In genomic region chr11:86517557-86517956, GRCh38 we compare ENCODE assay signal across 16 cellular contexts.
A peak's percentile ranks its signal among the peaks of the same experiment; 100 is the strongest.
DNase-seq lines count a peak whose midpoint lies in the region; ATAC-seq and TF ChIP-seq lines count a peak whose summit lies in the region.
"Had no signal": no experiment of that assay in that cellular context is flagged by ENCODE, and none has a peak within 500 bp of the region (broad histone marks: within the 10 kb centered on the region; RNA-seq: fewer than 3 reads in every experiment).

No MANE protein-coding gene starts in this region.

- intact Hi-C loops in mammary epithelial cell (cut with micrococcal nuclease), result loop anchor here (5.0 kb wide), 1 partner anchor 225 kb away; no protein-coding TSS in a partner anchor

- no peak for ATAC-seq in GM21447 (IDR thresholded peaks at IDR 0.05; ENCODE audit: unreplicated experiment)

- H3K27ac Mint-ChIP-seq in chondrocyte (ENCODE audit: unreplicated experiment), result peak overlapping the region; percentile 45
- peak overlapping the region; percentile 20 for H3K27ac Mint-ChIP-seq in neural crest cell (ENCODE audit: unreplicated experiment)
- H3K27ac Mint-ChIP-seq: CD8-positive, alpha-beta memory T cell had no signal

- no peak overlapping the region for H3K27ac ChIP-seq in mammary epithelial cell (ENCODE audit: insufficient read depth, low read depth, low read length)
- H3K27ac ChIP-seq: BLaER1 treated with 17β-estradiol and CSF1 and Interleukin-3, amounts not matched to agents 10 nM and 100 nM; GM23248 had no signal

- no peaks in the 10 kb centered on the region for H3K27me3 ChIP-seq in mammary epithelial cell (ENCODE audit: insufficient read depth, low read length)
- H3K27me3 ChIP-seq: BLaER1 treated with 17β-estradiol and CSF1 and Interleukin-3, amounts not matched to agents 10 nM and 100 nM had no signal

- CTCF ChIA-PET in GM10248 (lab: Yijun Ruan, JAX) (interaction anchor here (0.9 to 1.1 kb wide), 2 partner anchors 10 to 91 kb away, joined by 3 read pairs; no protein-coding TSS in a partner anchor), mammary epithelial cell (lab: Charles Lee; ENCODE audit: low non-redundant PET) (no interaction called here)

- H2AFZ ChIP-seq in mammary epithelial cell (ENCODE audit: low read depth, low read length), result no peak overlapping the region
- H2AFZ ChIP-seq: GM23248 had no signal

- TF ChIP-seq CTCF in chondrocyte (IDR thresholded peaks at IDR 0.05), result no peak
- TF ChIP-seq CTCF in neural crest cell (conservative IDR thresholded peaks at IDR 0.05), result no peak
- TF ChIP-seq CTCF in GM10248 (IDR thresholded peaks at IDR 0.05; ENCODE audit: control extremely low read depth, extremely low read depth, low read depth, missing control alignments), result no peak
- no peak for TF ChIP-seq CTCF in mammary epithelial cell (conservative IDR thresholded peaks at IDR 0.05 in 1 of 2, IDR thresholded peaks at IDR 0.05 in 1 of 2; ENCODE audit: extremely low read depth in 1 of 2, insufficient read depth in 1 of 2, low read depth in 1 of 2, low read length in 2 of 2)

- H3K4me1 Mint-ChIP-seq in chondrocyte (ENCODE audit: low read depth), result peaks cover 60% of the 10 kb centered on the region
- H3K4me1 Mint-ChIP-seq in neural crest cell, result peaks cover 22% of the 10 kb centered on the region

- H3K4me3 ChIP-seq in mammary epithelial cell (replicated peaks in 1 of 3; ENCODE audit: insufficient read depth in 1 of 3, low read depth in 2 of 3, low read length in 3 of 3), result no peak overlapping the region
- H3K4me3 ChIP-seq: BLaER1 treated with 17β-estradiol and CSF1 and Interleukin-3, amounts not matched to agents 10 nM and 100 nM; GM23248; HAP-1 had no signal

- H3K9me3 Mint-ChIP-seq in chondrocyte (ENCODE audit: low read depth), result no peaks in the 10 kb centered on the region
- H3K9me3 Mint-ChIP-seq in neural crest cell, result no peaks in the 10 kb centered on the region

- H3K27me3 Mint-ChIP-seq in chondrocyte (ENCODE audit: low read depth) (no peaks in the 10 kb centered on the region), neural crest cell (ENCODE audit: low read depth) (no peaks in the 10 kb centered on the region)

- H3K36me3 ChIP-seq in mammary epithelial cell (ENCODE audit: insufficient read depth, low read length), result no peaks in the 10 kb centered on the region
- H3K36me3 ChIP-seq: BLaER1 treated with 17β-estradiol and CSF1 and Interleukin-3, amounts not matched to agents 10 nM and 100 nM; HAP-1 had no signal

- H3K4me2 ChIP-seq in mammary epithelial cell (ENCODE audit: insufficient read depth, low read depth, low read length), result no peak overlapping the region
- H3K4me2 ChIP-seq: BLaER1 treated with 17β-estradiol and CSF1 and Interleukin-3, amounts not matched to agents 10 nM and 100 nM had no signal

- dilution Hi-C loops in mammary epithelial cell (cut with HindIII; ENCODE audit: low sequenced_read_pairs), result no loop called here

- H3K4me1 ChIP-seq in mammary epithelial cell (ENCODE audit: insufficient read depth, low read length), result peaks cover 24% of the 10 kb centered on the region
- H3K4me1 ChIP-seq: HAP-1 had no signal

- H3K9ac ChIP-seq in mammary epithelial cell (ENCODE audit: insufficient read depth, low read length), result no peak overlapping the region
- H3K9ac ChIP-seq: BLaER1 treated with 17β-estradiol and CSF1 and Interleukin-3, amounts not matched to agents 10 nM and 100 nM; GM23248 had no signal

- 38% methylated on average over 1 of the region's 1 CpG for WGBS in mammary epithelial cell (ENCODE audit: low coverage, missing lambda C conversion rate)

- no peaks in the 10 kb centered on the region for H3K79me2 ChIP-seq in mammary epithelial cell (ENCODE audit: insufficient read depth, low read length)

- BruUV-seq in mammary epithelial cell (replicated peaks; lab: Mats Ljungman, UMichigan), result no TSS peak

- POLR2A ChIA-PET in GM10248 (lab: Yijun Ruan, JAX), result no interaction called here

- H4K20me1 ChIP-seq in mammary epithelial cell (ENCODE audit: insufficient read depth, low read length), result no peaks in the 10 kb centered on the region
- H4K20me1 ChIP-seq: BLaER1 treated with 17β-estradiol and CSF1 and Interleukin-3, amounts not matched to agents 10 nM and 100 nM had no signal

- DNase-seq in Daoy (ENCODE audit: low read depth) (peak; percentile 79), NCI-H69 (lab: John Stamatoyannopoulos, UW) (peak; percentile 38), chondrocyte (ENCODE audit: low spot score) (no peak), neural crest cell (ENCODE audit: low read depth, low spot score) (no peak), GM10248 (ENCODE audit: extremely low spot score) (no peak), KG1 (lab: John Stamatoyannopoulos, UW) (no peak), mammary epithelial cell (no peak)
- DNase-seq: CD8-positive, alpha-beta memory T cell; GM23248; NCI-H1105; NCI-H1694; NCI-H2081 treated with DMSO at 0.1 percent for 48 hours; NCI-H774 had no signal

- H3K9me3 ChIP-seq in mammary epithelial cell (replicated peaks; ENCODE audit: insufficient read depth, low read length), result no peaks in the 10 kb centered on the region
- H3K9me3 ChIP-seq: HAP-1 had no signal

- H3K36me3 Mint-ChIP-seq in chondrocyte (ENCODE audit: low read depth), result no peaks in the 10 kb centered on the region
- peaks cover 2% of the 10 kb centered on the region for H3K36me3 Mint-ChIP-seq in neural crest cell (ENCODE audit: low read depth)
- H3K36me3 Mint-ChIP-seq: CD8-positive, alpha-beta memory T cell had no signal

- H3K4me3 Mint-ChIP-seq in chondrocyte (ENCODE audit: unreplicated experiment) (no peak overlapping the region), neural crest cell (no peak overlapping the region)
- H3K4me3 Mint-ChIP-seq: CD8-positive, alpha-beta memory T cell had no signal

- in situ Hi-C loops in mammary epithelial cell (cut with MboI; ENCODE audit: low sequenced_read_pairs in 2 of 2), result no loop called here

Comparison
In these comparisons a context has a peak if more than half of its experiments do, and no peak if none do; other contexts are left out.
1. DNase-seq: peak in Daoy (single experiment) and NCI-H69 (single experiment); none in chondrocyte (single experiment), neural crest cell (single experiment), GM10248 (single experiment), KG1 (single experiment) and mammary epithelial cell (single experiment).